In the genomic region with DNA sequence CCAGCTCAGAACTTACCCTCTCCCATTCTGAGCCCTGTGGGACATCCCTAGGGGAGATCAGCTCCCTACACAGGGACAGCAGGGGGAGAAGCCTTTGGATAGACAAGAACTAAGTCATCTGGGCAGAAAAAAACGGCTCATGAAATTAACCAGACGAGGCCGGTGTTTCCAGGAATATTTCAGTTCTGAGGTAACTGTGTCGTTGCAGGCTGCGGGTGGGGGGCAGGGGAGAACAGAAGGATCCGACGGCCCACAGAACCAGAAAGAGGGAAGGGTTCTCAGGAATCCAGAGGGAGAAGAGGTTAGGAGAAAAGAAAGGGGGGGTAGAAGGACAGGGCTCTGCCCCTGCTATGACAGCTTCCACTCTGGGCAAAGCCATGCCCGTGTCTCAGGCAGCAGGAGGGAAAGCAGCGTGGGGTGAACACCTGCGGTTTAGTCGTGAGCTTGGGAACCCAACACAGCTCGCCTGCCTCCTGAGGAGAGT, we compare ENCODE assay signal across 13 cellular contexts. TPM values are rescaled to one million over a fixed set of nuclear protein-coding genes. Genes with fewer than 3 reads are reported as not detected.
DNase-seq lines count a peak whose midpoint lies in the region; ATAC-seq and TF ChIP-seq lines count a peak whose summit lies in the region.
"Had no signal": no experiment of that assay in that cellular context is flagged by ENCODE, and none has a peak within 500 bp of the region (broad histone marks: within the 10 kb centered on the region; RNA-seq: fewer than 3 reads in every experiment).

No MANE protein-coding gene starts in this region.

- no peak for TF ChIP-seq CTCF in AG10803 (conservative IDR thresholded peaks at IDR 0.05; ENCODE audit: low read length)
- no peak for TF ChIP-seq CTCF in Loucy (conservative IDR thresholded peaks at IDR 0.05; ENCODE audit: low read length)
- TF ChIP-seq CTCF in esophagus muscularis mucosa (IDR thresholded peaks at IDR 0.05) = no peak
- no peak for TF ChIP-seq CTCF in osteoblast (IDR thresholded peaks at IDR 0.05; ENCODE audit: extremely low read depth, low read depth, low read length)

- H4K20me1 ChIP-seq in Loucy (ENCODE audit: insufficient read depth, low read length, poor library complexity, severe bottlenecking) (no peaks in the 10 kb centered on the region), osteoblast (ENCODE audit: insufficient read depth, low read length) (peaks cover 65% of the 10 kb centered on the region)

- no peak for TF ChIP-seq POLR2A in esophagus muscularis mucosa (IDR thresholded peaks at IDR 0.05; ENCODE audit: low read depth)

- peaks cover 64% of the 10 kb centered on the region for H3K4me1 ChIP-seq in Loucy (ENCODE audit: insufficient read depth, low read length, poor library complexity, severe bottlenecking)
- H3K4me1 ChIP-seq in esophagus muscularis mucosa = peaks cover 61 to 92% (median 89%) of the 10 kb centered on the region in 4 donors
- H3K4me1 ChIP-seq in osteoblast (ENCODE audit: insufficient read depth, low read length) = peaks cover 65% of the 10 kb centered on the region

- H3K4me2 ChIP-seq in Loucy (ENCODE audit: low read depth, low read length, poor library complexity, severe bottlenecking) (peak overlapping the region; percentile 25), osteoblast (ENCODE audit: insufficient read depth, low read length) (peak overlapping the region; percentile 48)

- TF ChIP-seq EP300 in esophagus muscularis mucosa (IDR thresholded peaks at IDR 0.05) = no peak

- H3K4me3 ChIP-seq in AG10803 (ENCODE audit: low read length) (peak overlapping the region; percentile 12; the same call in 1 of the 2 replicates), Loucy (ENCODE audit: low read length, poor library complexity, severe bottlenecking) (no peak overlapping the region), esophagus muscularis mucosa (peak overlapping the region; percentile 25 to 94 (median 80)), osteoblast (ENCODE audit: insufficient read depth, low read length) (peak overlapping the region; percentile 10)

- H3K9me3 ChIP-seq in Loucy (ENCODE audit: insufficient read depth, low read depth, low read length) (no peaks in the 10 kb centered on the region), esophagus muscularis mucosa (no peaks in the 10 kb centered on the region), osteoblast (ENCODE audit: low read depth, low read length) (no peaks in the 10 kb centered on the region)

- H2AFZ ChIP-seq in Loucy (ENCODE audit: low read length) (no peak overlapping the region), osteoblast (ENCODE audit: low read length) (no peak overlapping the region)

- H3K36me3 ChIP-seq in Loucy (ENCODE audit: insufficient read depth, low read length) (no peaks in the 10 kb centered on the region), esophagus muscularis mucosa (peaks cover 0 to 6% (median 5%) of the 10 kb centered on the region in 4 donors), osteoblast (ENCODE audit: insufficient read depth, low read length) (peaks cover 12% of the 10 kb centered on the region)

- no peak overlapping the region for H3K9ac ChIP-seq in Loucy (ENCODE audit: low read depth, low read length, poor library complexity, severe bottlenecking)

- ATAC-seq in GM21786 (IDR thresholded peaks at IDR 0.05; ENCODE audit: unreplicated experiment) (no peak), HG02571 (IDR thresholded peaks at IDR 0.05; ENCODE audit: unreplicated experiment) (no peak), sciatic nerve (no peak)
- ATAC-seq: activated CD4-positive, CD25-positive, alpha-beta regulatory T cell treated with anti-CD3 and anti-CD28 coated beads, Interleukin-2, amount 50 U/mL, for 24 hours; left cardiac atrium had no signal

- H3F3A ChIP-seq in Loucy (ENCODE audit: low read depth) = no peaks in the 10 kb centered on the region

- H3K79me2 ChIP-seq in Loucy (ENCODE audit: insufficient read depth, low read length) = peaks cover 4% of the 10 kb centered on the region; the same call in 1 of the 2 replicates
- H3K79me2 ChIP-seq in osteoblast (ENCODE audit: insufficient read depth, low read length) = peaks cover 80% of the 10 kb centered on the region

- peak overlapping the region; percentile 98 to 99 (median 99) for H3K27ac ChIP-seq in esophagus muscularis mucosa (replicated peaks in 1 of 4)
- H3K27ac ChIP-seq in osteoblast (ENCODE audit: low read depth, low read length) = peak overlapping the region; percentile 66

- H3K9me2 ChIP-seq in Loucy (replicated peaks; ENCODE audit: low read depth, low read length) = no peaks in the 10 kb centered on the region

- DNase-seq in AG10803 (ENCODE audit: low read depth) (no peak), esophagus muscularis mucosa (ENCODE audit: extremely low spot score) (no peak), osteoblast (ENCODE audit: insufficient read length, low spot score, missing footprints) (peak; percentile 95), amygdala (lab: John Stamatoyannopoulos, UW) (no peak), sciatic nerve (ENCODE audit: low spot score) (no peak)
- DNase-seq: left cardiac atrium, NCI-H524, SHP77 had no signal

- intact Hi-C loops in esophagus muscularis mucosa (cut with DNase I) (no loop called here), sciatic nerve (cut with DNase I) (loop anchor here (5.0 kb wide), 1 partner anchor 638 kb away; no protein-coding TSS in a partner anchor)

- H3K27me3 ChIP-seq in Loucy (ENCODE audit: insufficient read depth, low read length, poor library complexity, severe bottlenecking) = no peaks in the 10 kb centered on the region
- no peaks in the 10 kb centered on the region for H3K27me3 ChIP-seq in esophagus muscularis mucosa
- no peaks in the 10 kb centered on the region for H3K27me3 ChIP-seq in osteoblast (ENCODE audit: insufficient read depth, low read length)

- WGBS in esophagus muscularis mucosa = 46% methylated on average over 12 of the region's 12 CpGs

RNA-seq across cellular contexts. Expression of gene CLCF1, which starts 3.6 kb away (rescaled TPM):
- total RNA-seq in esophagus muscularis mucosa (10 to 100 TPM in 3 of 4 donors, 1 to 10 TPM in 1; 8.3 to 28.3 (median 11.8) TPM), osteoblast (6.2 and 6.9 TPM in 2 replicates), sciatic nerve (7.5 TPM)
- total RNA-seq: temporal lobe had no signal

RNA-seq across cellular contexts. Expression of gene POLD4, which starts 16.5 kb away (rescaled TPM):
- total RNA-seq in esophagus muscularis mucosa (100 to 1,000 TPM in 1 of 4 donors, 10 to 100 TPM in 3; 77.2 to 106 (median 83.1) TPM), osteoblast (43.3 and 59.4 TPM in 2 replicates), sciatic nerve (43.5 TPM)

RNA-seq across cellular contexts. Expression of gene RAD9A, which starts 21.9 kb away (rescaled TPM):
- total RNA-seq in esophagus muscularis mucosa (10 to 100 TPM; 10.7 to 16.7 (median 12.7) TPM), osteoblast (7.6 and 10.3 TPM in 2 replicates), sciatic nerve (23.8 TPM)

RNA-seq across cellular contexts. Expression of gene PPP1CA, which starts 31.8 kb away (rescaled TPM):
- total RNA-seq in esophagus muscularis mucosa (10 to 100 TPM; 56.9 to 87.3 (median 78.7) TPM), osteoblast (161 and 169 TPM in 2 replicates), sciatic nerve (56.2 TPM)

RNA-seq across cellular contexts. Expression of gene TBC1D10C, which starts 34.0 kb away (rescaled TPM):
- total RNA-seq in esophagus muscularis mucosa (1 to 10 TPM in 3 of 4 donors, under 1 TPM in 1; 0.57 to 2.8 (median 1.2) TPM), osteoblast (not detected in 2 replicates), sciatic nerve (7.4 TPM)
